In the genomic region with DNA sequence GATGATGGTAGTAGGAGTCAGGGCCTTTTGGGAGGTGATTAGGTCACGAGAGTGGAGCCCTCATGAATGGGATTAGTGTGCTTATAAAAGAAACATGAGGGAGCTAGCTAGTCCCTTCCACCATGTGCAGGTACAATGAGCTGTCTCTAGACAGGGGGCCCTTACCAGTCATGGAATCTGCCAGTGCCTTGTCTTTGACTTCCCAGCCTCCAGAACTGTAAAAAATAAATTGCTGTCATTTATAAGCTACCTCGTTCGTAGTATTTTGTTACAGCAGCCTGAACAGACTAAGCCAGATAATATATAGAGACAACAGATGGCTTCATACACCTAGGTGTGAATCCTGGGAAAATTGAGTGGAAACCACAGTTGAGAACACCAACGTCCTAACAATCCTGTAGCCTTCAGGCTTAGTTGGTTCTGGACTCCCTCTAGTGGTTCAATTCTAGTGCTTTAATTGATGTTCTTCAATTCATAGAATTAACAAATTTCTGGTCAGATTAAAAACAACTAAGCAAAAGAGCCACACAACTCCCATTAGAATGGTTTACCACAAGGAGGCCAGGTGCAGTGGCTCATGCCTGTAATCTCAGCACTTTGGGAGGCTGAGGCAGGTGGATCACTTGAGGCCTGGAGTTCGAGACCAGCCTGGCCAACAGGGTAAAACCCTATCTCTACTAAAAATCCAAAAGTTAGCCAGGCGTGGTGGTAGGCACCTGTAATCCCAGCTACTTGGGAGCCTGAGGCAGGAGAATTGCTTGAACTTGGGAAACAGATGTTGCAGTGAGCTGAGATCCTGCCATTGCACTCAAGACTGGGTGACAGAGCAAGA, we compare ENCODE assay signal across 9 cellular contexts. TPM values are rescaled to one million over a fixed set of nuclear protein-coding genes. Genes with fewer than 3 reads are reported as not detected.
DNase-seq lines count a peak whose midpoint lies in the region; FAIRE-seq and TF ChIP-seq lines count a peak whose summit lies in the region.
"Had no signal": no experiment of that assay in that cellular context is flagged by ENCODE, and none has a peak within 500 bp of the region (broad histone marks: within the 10 kb centered on the region; RNA-seq: fewer than 3 reads in every experiment).

No MANE protein-coding gene starts in this region.

- peak; percentile 70 for TF ChIP-seq CTCF in SU-DHL-6 (IDR thresholded peaks at IDR 0.05; ENCODE audit: insufficient read depth, low read length, poor library complexity, severe bottlenecking)

- H3K36me3 ChIP-seq in SU-DHL-6 (ENCODE audit: low read length) = no peaks in the 10 kb centered on the region

- peaks cover 6% of the 10 kb centered on the region; the same call in 1 of the 2 replicates for H3F3A ChIP-seq in SU-DHL-6 (ENCODE audit: insufficient read depth)

- no peak for FAIRE-seq in frontal cortex (lab: Jason Lieb, UNC)

- H3K4me2 ChIP-seq in SU-DHL-6 (ENCODE audit: low read depth, low read length, poor library complexity, severe bottlenecking) = no peak overlapping the region

- H3K79me2 ChIP-seq in SU-DHL-6 (ENCODE audit: insufficient read depth, low read length) = peaks cover 22% of the 10 kb centered on the region

- H3K9me2 ChIP-seq in SU-DHL-6 (replicated peaks; ENCODE audit: insufficient read depth, low read length) = no peaks in the 10 kb centered on the region

- no peak overlapping the region for H3K9ac ChIP-seq in SU-DHL-6 (ENCODE audit: low read length)
- H3K9ac ChIP-seq: BLaER1 treated with 17β-estradiol and CSF1 and Interleukin-3, amounts not matched to agents 10 nM and 100 nM had no signal

- no peaks in the 10 kb centered on the region for H3K9me3 ChIP-seq in SU-DHL-6 (ENCODE audit: insufficient read depth, low read length)
- H3K9me3 ChIP-seq: BLaER1 treated with 17β-estradiol and CSF1 and Interleukin-3, amounts not matched to agents 10 nM and 100 nM had no signal

- H3K27me3 ChIP-seq in SU-DHL-6 (ENCODE audit: low read length) = no peaks in the 10 kb centered on the region
- H3K27me3 ChIP-seq: BLaER1 treated with 17β-estradiol and CSF1 and Interleukin-3, amounts not matched to agents 10 nM and 100 nM had no signal

- no peaks in the 10 kb centered on the region; the same call in 1 of the 2 replicates for H4K20me1 ChIP-seq in SU-DHL-6 (ENCODE audit: low read depth, low read length)

- no peak overlapping the region for H3K4me3 ChIP-seq in SU-DHL-6 (ENCODE audit: insufficient read depth, low read length, poor library complexity, severe bottlenecking)
- H3K4me3 ChIP-seq: BLaER1 treated with 17β-estradiol and CSF1 and Interleukin-3, amounts not matched to agents 10 nM and 100 nM had no signal

- no peak overlapping the region for H2AFZ ChIP-seq in SU-DHL-6 (ENCODE audit: low read depth, low read length, severe bottlenecking)

- DNase-seq in NCI-H1417 (lab: John Stamatoyannopoulos, UW) (peak in 2 of 3 experiments; percentile 23 to 55), NCI-H1417 treated with DMSO at 0.1 percent for 48 hours (lab: John Stamatoyannopoulos, UW) (no peak), M059J (ENCODE audit: low read depth) (peak; percentile 62), frontal cortex (ENCODE audit: low spot score in 2 of 2) (peak; percentile 44 to 48), smooth muscle cell of the brain vasculature (ENCODE audit: low read depth, low spot score) (peak; percentile 13)
- no peak for DNase-seq in activated CD4-positive, alpha-beta T cell treated with anti-CD3 and anti-CD28 coated beads for 48 hours
- DNase-seq in activated CD4-positive, alpha-beta T cell treated with anti-CD3 and anti-CD28 coated beads for 4 hours = no peak

- no peak overlapping the region for H3K27ac ChIP-seq in SU-DHL-6 (ENCODE audit: low read depth, low read length)
- H3K27ac ChIP-seq: BLaER1 treated with 17β-estradiol and CSF1 and Interleukin-3, amounts not matched to agents 10 nM and 100 nM had no signal

RNA-seq across cellular contexts. Expression of gene GATM, which starts 21.3 kb away (rescaled TPM):
- 1.1 and 1.5 TPM in 2 replicates for total RNA-seq in M059J (2014; rRNA removed; shearing (Covaris generic))
- 91.3 TPM for total RNA-seq in frontal cortex

Comparison
In these comparisons a context has a peak if more than half of its experiments do, and no peak if none do; other contexts are left out.
1. DNase-seq: peak in NCI-H1417 (2 of 3), M059J (single experiment), frontal cortex (2 of 2) and smooth muscle cell of the brain vasculature (single experiment); none in NCI-H1417 treated with DMSO at 0.1 percent for 48 hours (single experiment), activated CD4-positive, alpha-beta T cell treated with anti-CD3 and anti-CD28 coated beads for 48 hours (single experiment) and activated CD4-positive, alpha-beta T cell treated with anti-CD3 and anti-CD28 coated beads for 4 hours (0 of 2).
2. RNA of gene GATM, which starts 21.3 kb away (total RNA-seq): 91.3 TPM in frontal cortex (single experiment); 1.1 to 1.5 TPM in M059J; every median in the first group is over 10 times any median in the second.